ENCODE assay signal across 22 cellular contexts in genomic region chr3:2514031-2514430, GRCh38.
DNase-seq lines count a peak whose midpoint lies in the region.
"Had no signal": no experiment of that assay in that cellular context is flagged by ENCODE, and none has a peak within 500 bp of the region (broad histone marks: within the 10 kb centered on the region; RNA-seq: fewer than 3 reads in every experiment).

No MANE protein-coding gene starts in this region.

- H3K9ac ChIP-seq in endocrine pancreas (ENCODE audit: control insufficient read depth, insufficient read depth, low read length) (peak overlapping the region; percentile 35), Karpas-422 (ENCODE audit: low read length) (no peak overlapping the region)
- H3K9ac ChIP-seq: KMS-11 had no signal

- no peaks in the 10 kb centered on the region for H4K20me1 ChIP-seq in Karpas-422 (ENCODE audit: insufficient read depth, low read depth, low read length)

- no peaks in the 10 kb centered on the region for H3K27me3 ChIP-seq in endocrine pancreas (ENCODE audit: control insufficient read depth, insufficient read depth, low read length)
- H3K27me3 ChIP-seq in Karpas-422 (ENCODE audit: low read length): no peaks in the 10 kb centered on the region
- H3K27me3 ChIP-seq: BE2C, Peyer's patch had no signal

- H3K9me2 ChIP-seq in Karpas-422 (replicated peaks; ENCODE audit: insufficient read depth, low read length): no peaks in the 10 kb centered on the region

- no peak overlapping the region for H3K4me2 ChIP-seq in Karpas-422 (ENCODE audit: low read depth, low read length, poor library complexity, severe bottlenecking)
- H3K4me2 ChIP-seq: KMS-11 had no signal

- peak overlapping the region; percentile 79 for H3K4me3 ChIP-seq in endocrine pancreas (ENCODE audit: control insufficient read depth, insufficient read depth, low read length)
- H3K4me3 ChIP-seq in mesodermal cell (ENCODE audit: extremely low read depth, insufficient read depth, low read length, poor library complexity, severe bottlenecking): no peak overlapping the region
- H3K4me3 ChIP-seq in Karpas-422 (ENCODE audit: low read length): no peak overlapping the region
- H3K4me3 ChIP-seq: Peyer's patch had no signal

- H3K79me2 ChIP-seq in Karpas-422 (ENCODE audit: low read length): no peaks in the 10 kb centered on the region

- H3K36me3 ChIP-seq in endocrine pancreas (ENCODE audit: control insufficient read depth, insufficient read depth, low read length) (no peaks in the 10 kb centered on the region), mesodermal cell (ENCODE audit: control insufficient read depth, insufficient read depth, low read length) (no peaks in the 10 kb centered on the region), Karpas-422 (ENCODE audit: insufficient read depth, low read length) (no peaks in the 10 kb centered on the region)
- H3K36me3 ChIP-seq: BE2C, Peyer's patch had no signal

- peak overlapping the region; percentile 77 for H3K27ac ChIP-seq in mesodermal cell (ENCODE audit: low read depth, low read length, severe bottlenecking)
- no peak overlapping the region for H3K27ac ChIP-seq in Karpas-422 (ENCODE audit: low read length)
- H3K27ac ChIP-seq: 22Rv1, HL-60, KMS-11, Peyer's patch had no signal

- WGBS in mesodermal cell (ENCODE audit: insufficient coverage in 2 of 2), 2 experiments: 55 to 65% methylated on average over 3 of the region's 5 CpGs

- H3K4me1 ChIP-seq in endocrine pancreas (ENCODE audit: control insufficient read depth, insufficient read depth, low read length): peaks cover 25% of the 10 kb centered on the region
- peaks cover 13% of the 10 kb centered on the region for H3K4me1 ChIP-seq in mesodermal cell (ENCODE audit: control insufficient read depth, insufficient read depth, low read length, poor library complexity, severe bottlenecking)
- H3K4me1 ChIP-seq in Karpas-422 (ENCODE audit: low read length): peaks cover 14% of the 10 kb centered on the region
- H3K4me1 ChIP-seq: BE2C, Peyer's patch had no signal

- no peaks in the 10 kb centered on the region for H3K9me3 ChIP-seq in endocrine pancreas (ENCODE audit: control insufficient read depth, low read length)
- peaks cover 1% of the 10 kb centered on the region for H3K9me3 ChIP-seq in mesodermal cell (ENCODE audit: control insufficient read depth, low read length)
- H3K9me3 ChIP-seq in Karpas-422 (ENCODE audit: low read length): no peaks in the 10 kb centered on the region
- H3K9me3 ChIP-seq: BE2C, Peyer's patch had no signal

- peak; percentile 3 for DNase-seq in NCI-H1694 treated with DMSO at 0.1 percent for 48 hours (lab: John Stamatoyannopoulos, UW)
- no peak for DNase-seq in NCI-H1694 (lab: John Stamatoyannopoulos, UW)
- DNase-seq in retina: peak; percentile 49
- no peak for DNase-seq in Karpas-422
- DNase-seq in superior temporal gyrus (ENCODE audit: extremely low spot score): no peak
- no peak for DNase-seq in NCI-H526 treated with DMSO at 0.1 percent for 48 hours (lab: John Stamatoyannopoulos, UW)
- DNase-seq: BE2C; CD8-positive, alpha-beta memory T cell; DMS79 treated with DMSO at 0.1 percent for 48 hours; NCI-H1048; NCI-H1417 treated with DMSO at 0.1 percent for 48 hours; NCI-H1930; NCI-H2107; NCI-H446; NCI-H524 treated with DMSO at 0.1 percent for 48 hours; Peyer's patch; SHP77 treated with DMSO at 0.1 percent for 48 hours had no signal

- no peak overlapping the region for H2AFZ ChIP-seq in Karpas-422 (ENCODE audit: low read length)

Comparison
In these comparisons a context has a peak if more than half of its experiments do, and no peak if none do; other contexts are left out.
1. DNase-seq: peak in NCI-H1694 treated with DMSO at 0.1 percent for 48 hours (single experiment) and retina (single experiment); none in NCI-H1694 (single experiment), Karpas-422 (single experiment), superior temporal gyrus (single experiment) and NCI-H526 treated with DMSO at 0.1 percent for 48 hours (single experiment).